In the genomic region with DNA sequence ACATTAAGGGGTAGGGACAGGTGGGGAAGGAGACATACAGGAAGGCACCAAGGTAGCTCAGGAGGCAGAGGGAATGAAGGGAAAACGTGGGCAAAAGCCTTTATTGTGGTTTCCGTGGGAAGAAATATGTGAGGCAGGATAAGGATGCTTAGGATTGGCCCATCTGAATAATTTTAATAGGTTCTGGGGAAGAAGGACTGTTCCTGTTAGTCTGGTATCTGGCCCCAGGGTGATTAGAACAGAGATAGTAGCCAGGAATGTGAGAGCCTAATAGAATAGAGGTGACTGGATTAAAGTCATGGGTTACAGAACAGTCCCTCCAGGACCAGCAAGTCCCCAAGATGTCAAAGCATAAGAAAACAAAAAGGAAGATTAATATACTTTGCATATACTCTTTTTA, we compare ENCODE assay signal across 18 cellular contexts.
A peak's percentile ranks its signal among the peaks of the same experiment; 100 is the strongest.
DNase-seq lines count a peak whose midpoint lies in the region; ATAC-seq and TF ChIP-seq lines count a peak whose summit lies in the region.
"Had no signal": no experiment of that assay in that cellular context is flagged by ENCODE, and none has a peak within 500 bp of the region (broad histone marks: within the 10 kb centered on the region; RNA-seq: fewer than 3 reads in every experiment).

No MANE protein-coding gene starts in this region.

- WGBS in mammary epithelial cell (ENCODE audit: low coverage, missing lambda C conversion rate), result 0% methylated on average over 2 of the region's 2 CpGs
- no CpG with 5 or more reads among the region's 2 CpGs for WGBS in mesendoderm (ENCODE audit: extremely low coverage, insufficient coverage, low lambda C conversion rate)

- peaks cover 11% of the 10 kb centered on the region for H3F3A ChIP-seq in PC-3 (ENCODE audit: low read length, unreplicated experiment)

- ATAC-seq in PC-3, result no peak
- ATAC-seq in esophagus mucosa, result no peak
- no peak for ATAC-seq in GM18511 (IDR thresholded peaks at IDR 0.05; ENCODE audit: unreplicated experiment)

- H3K79me2 ChIP-seq in PC-3 (ENCODE audit: low read length) (no peaks in the 10 kb centered on the region), mammary epithelial cell (ENCODE audit: insufficient read depth, low read length) (no peaks in the 10 kb centered on the region), mesendoderm (ENCODE audit: control insufficient read depth, insufficient read depth, low read length) (no peaks in the 10 kb centered on the region)

- no peaks in the 10 kb centered on the region for H3K79me1 ChIP-seq in mesendoderm (ENCODE audit: low read length)

- H3K4me3 ChIP-seq in PC-3 (ENCODE audit: low read length) (no peak overlapping the region), mammary epithelial cell (replicated peaks in 1 of 3; ENCODE audit: insufficient read depth in 1 of 3, low read depth in 2 of 3, low read length in 3 of 3) (no peak overlapping the region), mesendoderm (ENCODE audit: low read length) (no peak overlapping the region)
- H3K4me3 ChIP-seq: SK-N-MC had no signal

- TF ChIP-seq CTCF in PC-3 (conservative IDR thresholded peaks at IDR 0.05; ENCODE audit: low read depth, low read length) (no peak), mammary epithelial cell (conservative IDR thresholded peaks at IDR 0.05 in 1 of 2, IDR thresholded peaks at IDR 0.05 in 1 of 2; ENCODE audit: extremely low read depth in 1 of 2, insufficient read depth in 1 of 2, low read depth in 1 of 2, low read length in 2 of 2) (no peak)

- no peak overlapping the region for H3K4ac ChIP-seq in mesendoderm (ENCODE audit: low read depth, low read length)

- no peaks in the 10 kb centered on the region for H3K9me2 ChIP-seq in PC-3 (replicated peaks; ENCODE audit: low read length)

- in situ Hi-C loops in mammary epithelial cell (cut with MboI; ENCODE audit: low sequenced_read_pairs in 2 of 2), result no loop called here

- H2AK5ac ChIP-seq in mesendoderm (ENCODE audit: low read length), result no peak overlapping the region

- dilution Hi-C loops in mammary epithelial cell (cut with HindIII; ENCODE audit: low sequenced_read_pairs), result no loop called here

- intact Hi-C loops in PC-3 (cut with micrococcal nuclease), result no loop called here
- intact Hi-C loops in mammary epithelial cell (cut with micrococcal nuclease), result loop anchor here (2.0 kb wide), 1 partner anchor 232 kb away; no protein-coding TSS in a partner anchor

- H3K9me3 ChIP-seq in PC-3 (ENCODE audit: low read length), result no peaks in the 10 kb centered on the region
- no peaks in the 10 kb centered on the region for H3K9me3 ChIP-seq in mammary epithelial cell (replicated peaks; ENCODE audit: insufficient read depth, low read length)

- no peak overlapping the region for H3K56ac ChIP-seq in mesendoderm (ENCODE audit: low read length)

- DNase-seq in EL (peak; percentile 38), PC-3 (peak; percentile 35), mammary epithelial cell (peak; percentile 42), mesendoderm (peak; percentile 68), caudate nucleus (lab: John Stamatoyannopoulos, UW) (no peak)
- DNase-seq: AML-193, H7, IMR-90, MV-4-11, NCI-H1105 treated with DMSO at 0.1 percent for 48 hours, NCI-H2029 treated with DMSO at 0.1 percent for 48 hours, NCI-H510A treated with DMSO at 0.1 percent for 48 hours, NCI-H748 treated with DMSO at 0.1 percent for 48 hours had no signal

- no peak overlapping the region for H2AFZ ChIP-seq in PC-3 (ENCODE audit: low read length)
- peak overlapping the region; percentile 63 for H2AFZ ChIP-seq in mammary epithelial cell (ENCODE audit: low read depth, low read length)

- no peak overlapping the region for H2BK5ac ChIP-seq in mesendoderm (ENCODE audit: low read length)

- POLR2A ChIA-PET in PC-3 (lab: Charles Lee; ENCODE audit: unreplicated experiment), result no interaction called here

- BruUV-seq in PC-3 (replicated peaks; lab: Mats Ljungman, UMichigan) (no TSS peak), mammary epithelial cell (replicated peaks; lab: Mats Ljungman, UMichigan) (no TSS peak)

- H3K36me3 ChIP-seq in PC-3 (ENCODE audit: low read depth, low read length), result no peaks in the 10 kb centered on the region
- no peaks in the 10 kb centered on the region for H3K36me3 ChIP-seq in mammary epithelial cell (ENCODE audit: insufficient read depth, low read length)
- H3K36me3 ChIP-seq in mesendoderm (ENCODE audit: control insufficient read depth, insufficient read depth, low read length), result no peaks in the 10 kb centered on the region

- H3K4me2 ChIP-seq in PC-3 (ENCODE audit: low read length) (peak overlapping the region; percentile 66), mammary epithelial cell (ENCODE audit: insufficient read depth, low read depth, low read length) (peak overlapping the region; percentile 38), mesendoderm (ENCODE audit: low read length) (no peak overlapping the region)
- H3K4me2 ChIP-seq: KMS-11 had no signal

- no peaks in the 10 kb centered on the region for H4K20me1 ChIP-seq in PC-3 (ENCODE audit: low read length)
- no peaks in the 10 kb centered on the region for H4K20me1 ChIP-seq in mammary epithelial cell (ENCODE audit: insufficient read depth, low read length)

- H3K27me3 ChIP-seq in PC-3 (ENCODE audit: low read length) (no peaks in the 10 kb centered on the region), mammary epithelial cell (ENCODE audit: insufficient read depth, low read length) (no peaks in the 10 kb centered on the region), mesendoderm (ENCODE audit: insufficient read depth, low read length, poor library complexity) (no peaks in the 10 kb centered on the region)

- H3K27ac ChIP-seq in PC-3 (ENCODE audit: low read length) (peak overlapping the region; percentile 86), mammary epithelial cell (ENCODE audit: insufficient read depth, low read depth, low read length) (peak overlapping the region; percentile 96), mesendoderm (ENCODE audit: low read depth, low read length) (no peak overlapping the region), caudate nucleus (ENCODE audit: low read depth, low read length) (no peak overlapping the region)
- H3K27ac ChIP-seq: C4-2B, KMS-11, SK-N-MC had no signal

- no peak overlapping the region for H2BK15ac ChIP-seq in mesendoderm (replicated peaks; ENCODE audit: low read depth)

- CTCF ChIA-PET in PC-3 (lab: Charles Lee) (no interaction called here), mammary epithelial cell (lab: Charles Lee; ENCODE audit: low non-redundant PET) (no interaction called here)

- H3K4me1 ChIP-seq in PC-3 (ENCODE audit: insufficient read depth, low read length), result peaks cover 35% of the 10 kb centered on the region
- H3K4me1 ChIP-seq in mammary epithelial cell (ENCODE audit: insufficient read depth, low read length), result peaks cover 31% of the 10 kb centered on the region
- H3K4me1 ChIP-seq in mesendoderm (ENCODE audit: control insufficient read depth, low read depth, low read length), result no peaks in the 10 kb centered on the region

- no peak overlapping the region for H3K23ac ChIP-seq in mesendoderm (ENCODE audit: low read length)

- no peak overlapping the region for H2BK120ac ChIP-seq in mesendoderm (ENCODE audit: low read depth, low read length)

- H4K5ac ChIP-seq in mesendoderm (ENCODE audit: low read length), result no peak overlapping the region

- H3K18ac ChIP-seq in mesendoderm (ENCODE audit: low read length), result no peak overlapping the region

- H3K9ac ChIP-seq in PC-3 (ENCODE audit: low read length), result no peak overlapping the region
- no peak overlapping the region for H3K9ac ChIP-seq in mammary epithelial cell (ENCODE audit: insufficient read depth, low read length)
- H3K9ac ChIP-seq in mesendoderm (ENCODE audit: low read length), result no peak overlapping the region
- H3K9ac ChIP-seq: KMS-11 had no signal

- H4K8ac ChIP-seq in mesendoderm (ENCODE audit: low read depth, low read length), result no peak overlapping the region

Comparison
In these comparisons a context has a peak if more than half of its experiments do, and no peak if none do; other contexts are left out.
1. DNase-seq: peak in EL (single experiment), PC-3 (single experiment), mammary epithelial cell (single experiment) and mesendoderm (single experiment); none in caudate nucleus (0 of 61).
2. H3K27ac ChIP-seq: peak in PC-3 (single experiment) and mammary epithelial cell (single experiment); none in mesendoderm (single experiment) and caudate nucleus (single experiment).